Comparison of ENCODE assay signal across 8 cellular contexts in the genomic region with DNA sequence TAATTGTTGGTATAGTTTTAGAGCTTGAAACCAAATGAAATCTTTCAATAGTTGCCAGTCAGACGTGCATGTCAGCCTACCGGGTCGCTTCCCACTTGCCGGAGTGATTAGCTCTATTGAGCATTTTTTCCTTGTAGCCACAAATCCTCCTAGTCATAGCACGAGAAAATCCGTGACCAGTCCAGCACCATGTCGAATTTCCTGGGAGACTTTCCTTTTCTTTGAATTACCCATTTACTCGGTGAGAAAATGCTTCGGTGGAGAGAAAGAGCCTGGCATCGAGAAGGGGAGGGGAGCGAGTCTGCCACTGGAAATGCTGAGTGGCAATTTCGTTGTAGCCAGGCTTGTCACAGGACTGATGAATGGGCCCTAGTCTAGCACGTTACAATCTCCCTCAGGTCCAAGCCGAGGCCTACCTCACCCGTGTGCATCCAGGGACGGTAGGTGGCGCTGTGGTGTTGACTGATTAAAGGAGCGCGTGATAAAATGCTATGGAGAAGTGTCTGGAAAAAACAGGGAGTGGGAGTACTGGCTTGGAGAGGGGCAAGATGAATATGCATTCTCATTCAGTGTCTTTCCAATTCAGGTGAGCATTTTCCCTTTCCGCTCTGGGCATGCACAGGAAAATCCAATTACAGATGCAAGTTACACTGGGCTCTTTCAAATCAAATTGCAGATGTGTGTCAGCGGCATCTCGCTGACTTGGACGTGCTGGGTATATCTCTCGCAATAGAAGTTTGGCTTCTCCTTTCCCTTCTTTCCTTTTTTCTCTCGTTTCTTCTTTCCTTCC.
DNase-seq lines count a peak whose midpoint lies in the region; ATAC-seq and TF ChIP-seq lines count a peak whose summit lies in the region.

No MANE protein-coding gene starts in this region.

- dilution Hi-C loops in mammary epithelial cell (cut with HindIII; ENCODE audit: low sequenced_read_pairs) = no loop called here

- BruUV-seq in mammary epithelial cell (replicated peaks; lab: Mats Ljungman, UMichigan) = no TSS peak

- no peaks in the 10 kb centered on the region for H3K79me2 ChIP-seq in mammary epithelial cell (ENCODE audit: insufficient read depth, low read length)

- in situ Hi-C loops in mammary epithelial cell (cut with MboI; ENCODE audit: low sequenced_read_pairs in 2 of 2) = no loop called here

- ATAC-seq in HG02678 (IDR thresholded peaks at IDR 0.05; ENCODE audit: unreplicated experiment) = peak; percentile 44

- no peaks in the 10 kb centered on the region for H3K36me3 ChIP-seq in WERI-Rb-1
- no peaks in the 10 kb centered on the region for H3K36me3 ChIP-seq in mammary epithelial cell (ENCODE audit: insufficient read depth, low read length)

- H3K9ac ChIP-seq in mammary epithelial cell (ENCODE audit: insufficient read depth, low read length) = no peak overlapping the region

- H3K27ac ChIP-seq in WERI-Rb-1 = no peak overlapping the region
- H3K27ac ChIP-seq in mammary epithelial cell (ENCODE audit: insufficient read depth, low read depth, low read length) = no peak overlapping the region

- DNase-seq in DMS 273 (lab: John Stamatoyannopoulos, UW; ENCODE audit: unreplicated experiment) (peak; percentile 77), DMS 273 treated with DMSO at 0.1 percent for 48 hours (lab: John Stamatoyannopoulos, UW) (no peak), NCI-H1930 (lab: John Stamatoyannopoulos, UW) (peak; percentile 46 to 66), WERI-Rb-1 (peak; percentile 85), mammary epithelial cell (peak; percentile 53), kidney glomerular epithelial cell (lab: John Stamatoyannopoulos, UW) (peak; percentile 75)
- peak; percentile 74 to 75 for DNase-seq in stimulated activated CD4-positive, alpha-beta T cell treated with anti-CD3 and anti-CD28 coated beads, Interleukin-2, amount 100 ng/mL, for 48 hours

- H2AFZ ChIP-seq in mammary epithelial cell (ENCODE audit: low read depth, low read length) = no peak overlapping the region

- H3K27me3 ChIP-seq in WERI-Rb-1 (ENCODE audit: insufficient read depth, low read depth, severe bottlenecking) = peaks cover 31% of the 10 kb centered on the region
- no peaks in the 10 kb centered on the region for H3K27me3 ChIP-seq in mammary epithelial cell (ENCODE audit: insufficient read depth, low read length)

- H3K4me2 ChIP-seq in mammary epithelial cell (ENCODE audit: insufficient read depth, low read depth, low read length) = no peak overlapping the region

- intact Hi-C loops in mammary epithelial cell (cut with micrococcal nuclease) = loop anchor here (2.0 to 5.0 kb wide), 3 partner anchors 121 to 1373 kb away; no protein-coding TSS in a partner anchor

- CTCF ChIA-PET in mammary epithelial cell (lab: Charles Lee; ENCODE audit: low non-redundant PET) = no interaction called here

- TF ChIP-seq CTCF in WERI-Rb-1 (IDR thresholded peaks at IDR 0.05; ENCODE audit: low read depth, low read length) = peak; percentile 90
- peak; percentile 90 to 92 for TF ChIP-seq CTCF in mammary epithelial cell (conservative IDR thresholded peaks at IDR 0.05 in 1 of 2, IDR thresholded peaks at IDR 0.05 in 1 of 2; ENCODE audit: extremely low read depth in 1 of 2, insufficient read depth in 1 of 2, low read depth in 1 of 2, low read length in 2 of 2)

- H3K9me3 ChIP-seq in WERI-Rb-1 (ENCODE audit: severe bottlenecking) = no peaks in the 10 kb centered on the region
- no peaks in the 10 kb centered on the region for H3K9me3 ChIP-seq in mammary epithelial cell (replicated peaks; ENCODE audit: insufficient read depth, low read length)

- H3K4me1 ChIP-seq in mammary epithelial cell (ENCODE audit: insufficient read depth, low read length) = no peaks in the 10 kb centered on the region

- H4K20me1 ChIP-seq in mammary epithelial cell (ENCODE audit: insufficient read depth, low read length) = no peaks in the 10 kb centered on the region

- 65% methylated on average over 18 of the region's 25 CpGs for WGBS in mammary epithelial cell (ENCODE audit: low coverage, missing lambda C conversion rate)

- H3K4me3 ChIP-seq in WERI-Rb-1 (ENCODE audit: low read depth, low read length) (peak overlapping the region; percentile 16), mammary epithelial cell (replicated peaks in 1 of 3; ENCODE audit: insufficient read depth in 1 of 3, low read depth in 2 of 3, low read length in 3 of 3) (no peak overlapping the region)
